ENCODE assay signal across 15 cellular contexts in genomic region chr15:34397637-34398259, GRCh38. TPM values are rescaled to one million over a fixed set of nuclear protein-coding genes. Genes with fewer than 3 reads are reported as not detected.
"Had no signal": no experiment of that assay in that cellular context is flagged by ENCODE, and none has a peak within 500 bp of the region (broad histone marks: within the 10 kb centered on the region; RNA-seq: fewer than 3 reads in every experiment).

No MANE protein-coding gene starts in this region.

RNA-seq across cellular contexts. Expression of gene NUTM1, which starts 54.6 kb away (rescaled TPM):
- total RNA-seq: activated B cell treated with CpG ODN at 0.5 μM for 24 hours; activated CD8-positive, alpha-beta memory T cell treated with anti-CD3 and anti-CD28 coated beads for 36 hours; astrocyte; dermis microvascular lymphatic vessel endothelial cell; esophagus muscularis mucosa; left ventricle myocardium superior; mammary epithelial cell; mesothelial cell of epicardium; naive thymus-derived CD8-positive, alpha-beta T cell; osteocyte; progenitor cell of endocrine pancreas; stomach; T-helper 1 cell treated with Interleukin-12 subunit alpha and Interleukin-12 subunit beta and Interleukin-4 antibody, amounts not matched to agents 30 ng/mL and 1 ng/mL, for 36 hours; tibial nerve; urinary bladder had no signal
- polyA plus RNA-seq: mammary epithelial cell; naive thymus-derived CD8-positive, alpha-beta T cell had no signal
